In the genomic region with DNA sequence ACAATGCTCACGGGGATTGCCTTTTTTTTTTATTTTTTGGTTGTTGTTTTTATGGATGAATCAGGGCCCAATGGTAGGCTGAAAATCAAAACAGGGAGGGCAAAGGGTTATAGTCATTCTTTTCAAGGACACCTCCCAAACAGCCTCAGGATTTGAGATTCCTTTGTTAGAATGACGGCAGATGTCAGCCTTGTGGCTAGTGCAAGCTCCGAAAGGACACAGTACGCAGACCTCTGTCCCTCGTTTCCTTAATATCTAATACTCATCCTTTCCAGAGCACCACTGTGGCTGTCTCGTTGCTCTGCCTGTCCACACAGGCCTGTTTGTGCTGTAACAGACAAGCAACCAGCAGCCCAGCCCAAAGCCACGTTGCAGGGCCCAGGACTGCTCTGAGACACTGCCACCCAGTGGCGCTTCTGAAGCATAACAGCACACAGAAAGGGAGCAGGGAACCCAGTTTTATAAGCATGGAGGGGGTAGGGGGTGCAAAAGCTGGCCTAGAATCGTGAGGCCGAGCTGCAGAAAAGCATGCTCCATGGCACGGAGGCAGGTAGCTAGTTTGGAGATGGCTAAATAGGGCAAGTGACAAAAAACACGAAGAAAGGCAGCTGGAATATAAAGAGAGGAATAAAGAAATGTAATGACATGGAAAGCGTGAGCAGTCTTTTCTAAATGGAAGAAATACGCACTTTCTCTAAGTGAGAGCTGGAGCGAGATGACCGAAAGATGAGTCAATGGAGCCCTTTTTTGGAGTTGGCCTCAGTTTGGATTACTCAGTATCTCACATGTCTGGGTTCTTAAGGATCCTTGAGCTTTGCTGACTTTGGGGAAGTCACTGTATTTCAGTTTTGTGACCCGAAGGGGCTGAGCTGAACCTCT, we compare ENCODE assay signal across 8 cellular contexts. TPM values are rescaled to one million over a fixed set of nuclear protein-coding genes. Genes with fewer than 3 reads are reported as not detected.
DNase-seq lines count a peak whose midpoint lies in the region; TF ChIP-seq lines count a peak whose summit lies in the region.

No MANE protein-coding gene starts in this region.

- H3K4me1 ChIP-seq in DOHH2 (ENCODE audit: control insufficient read depth, low read length) (no peaks in the 10 kb centered on the region), HAP-1 (peaks cover 7% of the 10 kb centered on the region), right atrium auricular region (peaks cover 0 to 33% of the 10 kb centered on the region in 2 donors), prostate gland (replicated peaks) (peaks cover 2% of the 10 kb centered on the region), uterus (peaks cover 7 to 13% of the 10 kb centered on the region in 2 donors)

- H3K9me2 ChIP-seq in DOHH2 (replicated peaks; ENCODE audit: control insufficient read depth, low read length) (no peaks in the 10 kb centered on the region), SU-DHL-6 (replicated peaks; ENCODE audit: insufficient read depth, low read length) (no peaks in the 10 kb centered on the region)

- TF ChIP-seq CTCF in DOHH2 (IDR thresholded peaks at IDR 0.05; ENCODE audit: low read depth, low read length, poor library complexity, severe bottlenecking) = peak; percentile 88
- TF ChIP-seq CTCF in SU-DHL-6 (IDR thresholded peaks at IDR 0.05; ENCODE audit: insufficient read depth, low read length, poor library complexity, severe bottlenecking) = peak; percentile 87
- TF ChIP-seq CTCF in right atrium auricular region (IDR thresholded peaks at IDR 0.05) = peak; percentile 83 to 90
- peak; percentile 63 to 94 (median 79) for TF ChIP-seq CTCF in prostate gland (IDR thresholded peaks at IDR 0.05)
- peak; percentile 84 to 95 (median 92) for TF ChIP-seq CTCF in uterus (IDR thresholded peaks at IDR 0.05)

- no peak overlapping the region for H3K9ac ChIP-seq in SU-DHL-6 (ENCODE audit: low read length)

- H3K4me2 ChIP-seq in DOHH2 (ENCODE audit: low read length) = no peak overlapping the region
- no peak overlapping the region for H3K4me2 ChIP-seq in SU-DHL-6 (ENCODE audit: low read depth, low read length, poor library complexity, severe bottlenecking)

- no peaks in the 10 kb centered on the region for H3K79me2 ChIP-seq in DOHH2 (ENCODE audit: control insufficient read depth, low read length)
- no peaks in the 10 kb centered on the region for H3K79me2 ChIP-seq in SU-DHL-6 (ENCODE audit: insufficient read depth, low read length)

- TF ChIP-seq POLR2A in prostate gland (IDR thresholded peaks at IDR 0.05) = peak; percentile 9
- no peak for TF ChIP-seq POLR2A in uterus (IDR thresholded peaks at IDR 0.05)

- H3K27me3 ChIP-seq in DOHH2 (ENCODE audit: control insufficient read depth, low read length) (peaks cover 10% of the 10 kb centered on the region), HAP-1 (ENCODE audit: low read depth) (no peaks in the 10 kb centered on the region), SU-DHL-6 (ENCODE audit: low read length) (no peaks in the 10 kb centered on the region), right atrium auricular region (no peaks in the 10 kb centered on the region), prostate gland (replicated peaks; ENCODE audit: insufficient read depth) (no peaks in the 10 kb centered on the region), uterus (no peaks in the 10 kb centered on the region)

- H3K27ac ChIP-seq in DOHH2 (ENCODE audit: low read depth, low read length) = no peak overlapping the region
- no peak overlapping the region for H3K27ac ChIP-seq in SU-DHL-6 (ENCODE audit: low read depth, low read length)
- peak overlapping the region; percentile 42 for H3K27ac ChIP-seq in angular gyrus (ENCODE audit: low read depth, low read length)
- peak overlapping the region; percentile 59 to 72 for H3K27ac ChIP-seq in right atrium auricular region
- peak overlapping the region; percentile 66 to 75 for H3K27ac ChIP-seq in prostate gland
- peak overlapping the region; percentile 90 to 97 for H3K27ac ChIP-seq in uterus

- intact Hi-C loops in prostate gland (cut with DNase I) (loop anchor here (5.0 to 10.0 kb wide), 6 partner anchors 63 to 733 kb away; partner anchors contain the start of genes UBE2L5 and USPL1), uterus (cut with DNase I; ENCODE audit: low total_unique reads) (no loop called here)

- H3K36me3 ChIP-seq in DOHH2 (ENCODE audit: control insufficient read depth, low read length) (no peaks in the 10 kb centered on the region), HAP-1 (replicated peaks) (no peaks in the 10 kb centered on the region), SU-DHL-6 (ENCODE audit: low read length) (no peaks in the 10 kb centered on the region), right atrium auricular region (no peaks in the 10 kb centered on the region), prostate gland (no peaks in the 10 kb centered on the region), uterus (no peaks in the 10 kb centered on the region)

- DNase-seq in HAP-1 (ENCODE audit: low spot score in 2 of 2) = peak; percentile 77 to 82
- peak; percentile 64 for DNase-seq in NCI-H1092 (lab: John Stamatoyannopoulos, UW)
- peak; percentile 89 for DNase-seq in right atrium auricular region (ENCODE audit: low spot score)
- DNase-seq in prostate gland (ENCODE audit: low spot score) = peak; percentile 81
- DNase-seq in uterus = peak; percentile 78 to 88

- H4K20me1 ChIP-seq in DOHH2 (ENCODE audit: control insufficient read depth, insufficient read depth, low read depth, low read length) (no peaks in the 10 kb centered on the region), SU-DHL-6 (ENCODE audit: low read depth, low read length) (no peaks in the 10 kb centered on the region)

- no peaks in the 10 kb centered on the region for H3K9me3 ChIP-seq in DOHH2 (ENCODE audit: control insufficient read depth, insufficient read depth, low read length)
- no peaks in the 10 kb centered on the region for H3K9me3 ChIP-seq in HAP-1
- H3K9me3 ChIP-seq in SU-DHL-6 (ENCODE audit: insufficient read depth, low read length) = no peaks in the 10 kb centered on the region
- no peaks in the 10 kb centered on the region for H3K9me3 ChIP-seq in right atrium auricular region
- H3K9me3 ChIP-seq in prostate gland = no peaks in the 10 kb centered on the region
- H3K9me3 ChIP-seq in uterus = no peaks in the 10 kb centered on the region

- WGBS in prostate gland = 19% methylated on average over 17 of the region's 17 CpGs

- in situ Hi-C loops in HAP-1 (cut with MboI; ENCODE audit: low sequenced_read_pairs) = no loop called here

- H3K4me3 ChIP-seq in DOHH2 (ENCODE audit: low read length) (no peak overlapping the region), HAP-1 (no peak overlapping the region), SU-DHL-6 (ENCODE audit: insufficient read depth, low read length, poor library complexity, severe bottlenecking) (no peak overlapping the region), right atrium auricular region (no peak overlapping the region), prostate gland (no peak overlapping the region), uterus (peak overlapping the region in 1 of 2 donors; percentile 7)

- H3F3A ChIP-seq in DOHH2 (ENCODE audit: control insufficient read depth, insufficient read depth) (no peaks in the 10 kb centered on the region), SU-DHL-6 (ENCODE audit: insufficient read depth) (no peaks in the 10 kb centered on the region)

- no peak overlapping the region for H2AFZ ChIP-seq in SU-DHL-6 (ENCODE audit: low read depth, low read length, severe bottlenecking)

RNA-seq across cellular contexts. Expression of gene MEDAG, which starts 40.7 kb away (rescaled TPM):
- total RNA-seq in right atrium auricular region (10 to 100 TPM; 37.4 to 42.4 TPM), prostate gland (10 to 100 TPM in 1 of 2 donors, under 1 TPM in 1; 0.23 to 13.0 TPM), uterus (10 to 100 TPM; 16.5 to 45.9 (median 19.1) TPM)

Comparison
In these comparisons a context has a peak if more than half of its experiments do, and no peak if none do; other contexts are left out.
1. H3K27ac ChIP-seq: peak in angular gyrus (single experiment), right atrium auricular region (2 of 2), prostate gland (2 of 2) and uterus (2 of 2); none in DOHH2 (single experiment) and SU-DHL-6 (single experiment).
2. Peak in every context shown above with its lines, with median percentiles within 50 percentile points of each other: CTCF ChIP-seq and DNase-seq.